Comparison of ENCODE assay signal across 8 cellular contexts in genomic region chr6:116229287-116229913, GRCh38. TPM values are rescaled to one million over a fixed set of nuclear protein-coding genes. Genes with fewer than 3 reads are reported as not detected.
DNase-seq lines count a peak whose midpoint lies in the region; ATAC-seq, FAIRE-seq and TF ChIP-seq lines count a peak whose summit lies in the region.

No MANE protein-coding gene starts in this region.

- no peaks in the 10 kb centered on the region for H3K36me3 ChIP-seq in Caco-2 (ENCODE audit: control insufficient read depth, insufficient read depth, low read length)
- no peaks in the 10 kb centered on the region for H3K36me3 ChIP-seq in endothelial cell of umbilical vein (ENCODE audit: control insufficient read depth in 2 of 2, extremely low read depth in 1 of 2, insufficient read depth in 2 of 2, low read length in 2 of 2)
- H3K36me3 ChIP-seq in mesenchymal stem cell (ENCODE audit: control insufficient read depth in 1 of 2, insufficient read depth in 2 of 2, low read depth in 1 of 2, low read length in 2 of 2): peaks cover 0 to 9% of the 10 kb centered on the region in 2 experiments
- H3K36me3 ChIP-seq in MM.1S (replicated peaks; ENCODE audit: insufficient read depth, low read length): no peaks in the 10 kb centered on the region

- no peaks in the 10 kb centered on the region for H3K9me1 ChIP-seq in endothelial cell of umbilical vein (replicated peaks; ENCODE audit: control insufficient read depth, extremely low read depth, insufficient read depth, low read length)

- DNase-seq in Caco-2 (peak; percentile 18 to 53), NCI-H1105 treated with DMSO at 0.1 percent for 48 hours (lab: John Stamatoyannopoulos, UW) (peak; percentile 88), endothelial cell of umbilical vein (ENCODE audit: low read depth, low spot score) (peak; percentile 58), mesenchymal stem cell (peak; percentile 71), MM.1S (no peak), NCI-H146 treated with DMSO at 0.1 percent for 48 hours (lab: John Stamatoyannopoulos, UW; ENCODE audit: unreplicated experiment) (no peak), glomerular visceral epithelial cell (ENCODE audit: extremely low spot score) (no peak)

- POLR2A ChIA-PET in Caco-2 (lab: Charles Lee): no interaction called here
- POLR2A ChIA-PET in endothelial cell of umbilical vein (lab: Charles Lee): interaction anchor here (0.9 to 1.3 kb wide), 2 partner anchors 20 to 24 kb away, joined by 4 to 7 read pairs; partner anchors contain the start of gene TSPYL4

- H3K27ac Mint-ChIP-seq in Caco-2 (ENCODE audit: unreplicated experiment): no peak overlapping the region

- no peak overlapping the region for H3K4me2 ChIP-seq in endothelial cell of umbilical vein (ENCODE audit: insufficient read depth, low read length)
- H3K4me2 ChIP-seq in mesenchymal stem cell (ENCODE audit: low read length, poor library complexity, severe bottlenecking): no peak overlapping the region
- H3K4me2 ChIP-seq in MM.1S (ENCODE audit: low read depth, low read length): no peak overlapping the region

- no peak for FAIRE-seq in endothelial cell of umbilical vein (lab: Jason Lieb, UNC)

- H2BK5ac ChIP-seq in mesenchymal stem cell (ENCODE audit: low read depth, low read length, poor library complexity, severe bottlenecking): no peak overlapping the region

- TF ChIP-seq CTCF in Caco-2 (IDR thresholded peaks at IDR 0.05; ENCODE audit: insufficient read depth in 1 of 2, low read depth in 1 of 2, low read length in 1 of 2, severe bottlenecking in 1 of 2, unreplicated experiment in 1 of 2) (no peak), endothelial cell of umbilical vein (IDR thresholded peaks at IDR 0.05; ENCODE audit: extremely low read depth in 1 of 2, insufficient read depth in 1 of 2, low read depth in 1 of 2, low read length in 2 of 2) (no peak), MM.1S (IDR thresholded peaks at IDR 0.05; ENCODE audit: low read length) (no peak)

- H3K36me3 Mint-ChIP-seq in Caco-2 (ENCODE audit: insufficient read depth, unreplicated experiment): peaks cover 11% of the 10 kb centered on the region

- no peaks in the 10 kb centered on the region for H3K9me2 ChIP-seq in MM.1S (replicated peaks; ENCODE audit: insufficient read depth, low read length)

- H4K91ac ChIP-seq in mesenchymal stem cell (ENCODE audit: low read length): no peak overlapping the region

- CTCF ChIA-PET in Caco-2 (lab: Charles Lee): no interaction called here
- CTCF ChIA-PET in endothelial cell of umbilical vein (lab: Charles Lee): interaction anchor here (1.1 to 3.5 kb wide), 9 partner anchors 12 to 332 kb away, joined by 3 to 22 read pairs (median 5); partner anchors contain the start of genes TSPYL1 and TSPYL4

- no peak overlapping the region for H2BK15ac ChIP-seq in mesenchymal stem cell (ENCODE audit: low read depth, poor library complexity, severe bottlenecking)

- no peak overlapping the region for H3K27ac ChIP-seq in endothelial cell of umbilical vein (ENCODE audit: insufficient read depth, low read depth, low read length)
- no peak overlapping the region for H3K27ac ChIP-seq in mesenchymal stem cell (ENCODE audit: low read length, poor library complexity, severe bottlenecking)
- no peak overlapping the region for H3K27ac ChIP-seq in MM.1S (ENCODE audit: low read length)

- H3K4me1 Mint-ChIP-seq in Caco-2 (ENCODE audit: low read depth, unreplicated experiment): no peaks in the 10 kb centered on the region

- BruUV-seq in Caco-2 (replicated peaks; lab: Mats Ljungman, UMichigan): no TSS peak
- BruUV-seq in endothelial cell of umbilical vein (replicated peaks; lab: Mats Ljungman, UMichigan): no TSS peak

- 77% methylated on average over 16 of the region's 17 CpGs for WGBS in mesenchymal stem cell

- no peak overlapping the region for H4K8ac ChIP-seq in mesenchymal stem cell (ENCODE audit: low read length)

- no peak overlapping the region for H3K4me3 Mint-ChIP-seq in Caco-2 (ENCODE audit: unreplicated experiment)

- no peak overlapping the region for H3K23ac ChIP-seq in mesenchymal stem cell (ENCODE audit: low read length in 2 of 2)

- intact Hi-C loops in Caco-2 (cut with micrococcal nuclease; ENCODE audit: unreplicated experiment): no loop called here
- intact Hi-C loops in endothelial cell of umbilical vein (cut with micrococcal nuclease): no loop called here

- no peak for ATAC-seq in HG03139 (IDR thresholded peaks at IDR 0.05; ENCODE audit: unreplicated experiment)

- H3K4me3 ChIP-seq in Caco-2 (ENCODE audit: low read depth, low read length) (no peak overlapping the region), endothelial cell of umbilical vein (replicated peaks in 1 of 3; ENCODE audit: insufficient read depth in 1 of 3, low read depth in 1 of 3, low read length in 3 of 3) (no peak overlapping the region), mesenchymal stem cell (ENCODE audit: insufficient read depth in 1 of 2, low read depth in 1 of 2, low read length in 2 of 2) (peak overlapping the region in 1 of 2 experiments; percentile 79), MM.1S (ENCODE audit: low read length) (no peak overlapping the region)

- no peak overlapping the region for H2BK120ac ChIP-seq in mesenchymal stem cell (ENCODE audit: low read depth, low read length)

- no peaks in the 10 kb centered on the region for H3K79me2 ChIP-seq in endothelial cell of umbilical vein (ENCODE audit: control insufficient read depth, insufficient read depth, low read length)
- no peaks in the 10 kb centered on the region for H3K79me2 ChIP-seq in MM.1S (ENCODE audit: low read length)

- no peak overlapping the region for H3K4ac ChIP-seq in mesenchymal stem cell (ENCODE audit: low read depth in 1 of 2, low read length in 2 of 2)

- TF ChIP-seq POLR2A in endothelial cell of umbilical vein (IDR thresholded peaks at IDR 0.05; ENCODE audit: low read depth, low read length): no peak

- H3K9ac ChIP-seq in endothelial cell of umbilical vein (replicated peaks; ENCODE audit: extremely low read depth, insufficient read depth, low read length): no peak overlapping the region
- H3K9ac ChIP-seq in mesenchymal stem cell (ENCODE audit: low read length): peak overlapping the region; percentile 77
- no peak overlapping the region for H3K9ac ChIP-seq in MM.1S (ENCODE audit: low read length)

- H3K14ac ChIP-seq in mesenchymal stem cell (ENCODE audit: low read length in 2 of 2): no peak overlapping the region

- dilution Hi-C loops in endothelial cell of umbilical vein (cut with MboI; ENCODE audit: extremely low pct_ligation_motif_present, low sequenced_read_pairs): no loop called here

- H3K27me3 Mint-ChIP-seq in Caco-2 (ENCODE audit: insufficient read depth, unreplicated experiment): no peaks in the 10 kb centered on the region

- H2BK12ac ChIP-seq in mesenchymal stem cell (ENCODE audit: low read length in 2 of 2): no peak overlapping the region

- H3K18ac ChIP-seq in mesenchymal stem cell (ENCODE audit: low read depth in 1 of 2, low read length in 2 of 2): no peak overlapping the region

- H3F3A ChIP-seq in MM.1S (ENCODE audit: insufficient read depth, low read length): no peaks in the 10 kb centered on the region

- peaks cover 6% of the 10 kb centered on the region for H3K79me1 ChIP-seq in mesenchymal stem cell (replicated peaks; ENCODE audit: low read length, poor library complexity, severe bottlenecking)

- H3K27me3 ChIP-seq in Caco-2 (replicated peaks; ENCODE audit: control insufficient read depth, insufficient read depth, low read length) (no peaks in the 10 kb centered on the region), endothelial cell of umbilical vein (ENCODE audit: control insufficient read depth in 2 of 2, insufficient read depth in 2 of 2, low read length in 2 of 2) (no peaks in the 10 kb centered on the region), mesenchymal stem cell (ENCODE audit: control insufficient read depth in 1 of 2, insufficient read depth in 1 of 2, low read length in 2 of 2) (no peaks in the 10 kb centered on the region), MM.1S (replicated peaks; ENCODE audit: insufficient read depth, low read length) (no peaks in the 10 kb centered on the region)

- no peaks in the 10 kb centered on the region for H3K9me3 Mint-ChIP-seq in Caco-2 (ENCODE audit: unreplicated experiment)

- H3K4me1 ChIP-seq in Caco-2 (no peaks in the 10 kb centered on the region), endothelial cell of umbilical vein (ENCODE audit: control insufficient read depth, extremely low read depth, insufficient read depth, low read length) (no peaks in the 10 kb centered on the region), mesenchymal stem cell (ENCODE audit: control insufficient read depth, insufficient read depth, low read depth, low read length) (no peaks in the 10 kb centered on the region), MM.1S (ENCODE audit: low read length) (no peaks in the 10 kb centered on the region)

- no peak overlapping the region for H2AK5ac ChIP-seq in mesenchymal stem cell (ENCODE audit: low read length, severe bottlenecking)

- H3K9me3 ChIP-seq in Caco-2: no peaks in the 10 kb centered on the region
- H3K9me3 ChIP-seq in endothelial cell of umbilical vein (replicated peaks; ENCODE audit: control insufficient read depth, insufficient read depth, low read length): no peaks in the 10 kb centered on the region
- H3K9me3 ChIP-seq in mesenchymal stem cell (ENCODE audit: control insufficient read depth, low read length): no peaks in the 10 kb centered on the region
- H3K9me3 ChIP-seq in MM.1S (replicated peaks; ENCODE audit: insufficient read depth, low read length): no peaks in the 10 kb centered on the region

- peak overlapping the region; percentile 29 for H2AFZ ChIP-seq in endothelial cell of umbilical vein (ENCODE audit: low read depth, low read length)
- H2AFZ ChIP-seq in mesenchymal stem cell (ENCODE audit: low read depth, low read length): no peak overlapping the region
- H2AFZ ChIP-seq in MM.1S (ENCODE audit: low read length): no peak overlapping the region

- H4K20me1 ChIP-seq in endothelial cell of umbilical vein (replicated peaks; ENCODE audit: control insufficient read depth, extremely low read depth, insufficient read depth, low read length): no peaks in the 10 kb centered on the region
- H4K20me1 ChIP-seq in MM.1S (ENCODE audit: insufficient read depth, low read length): no peaks in the 10 kb centered on the region

RNA-seq across cellular contexts. Expression of gene TSPYL4, which starts 24.5 kb away (rescaled TPM):
- total RNA-seq in Caco-2 (2022) (10.7 and 10.9 TPM in 2 replicates), endothelial cell of umbilical vein (24.5 and 34.4 TPM in 2 replicates)
- polyA plus RNA-seq in endothelial cell of umbilical vein: 43.1 and 45.5 TPM in 2 replicates
- polyA plus RNA-seq in endothelial cell of umbilical vein (2011; cell fraction: cytosol; rRNA removed): 27.5 and 32.1 TPM in 2 replicates
- 75.8 and 97.1 TPM in 2 replicates for polyA plus RNA-seq in endothelial cell of umbilical vein (2011; cell fraction: nucleus; rRNA removed)
- polyA plus RNA-seq in endothelial cell of umbilical vein (2012): 16.1 and 18.4 TPM in 2 replicates
- polyA minus RNA-seq in endothelial cell of umbilical vein: 57.3 and 61.9 TPM in 2 replicates
- polyA minus RNA-seq in endothelial cell of umbilical vein (2011; cell fraction: cytosol; rRNA and poly(A)+ RNA removed): 3.1 TPM
- 30.5 and 40.3 TPM in 2 replicates for polyA minus RNA-seq in endothelial cell of umbilical vein (2011; cell fraction: nucleus; rRNA and poly(A)+ RNA removed)
- 10.8 TPM for polyA plus RNA-seq in mesenchymal stem cell (2013, experiment 1 of 2)
- 10.7 TPM for polyA plus RNA-seq in mesenchymal stem cell (2013, experiment 2 of 2)

RNA-seq across cellular contexts. Expression of gene TSPYL1, which starts 50.3 kb away (rescaled TPM):
- total RNA-seq in Caco-2 (2022): 55.0 and 57.3 TPM in 2 replicates
- 54.5 and 57.3 TPM in 2 replicates for total RNA-seq in endothelial cell of umbilical vein
- polyA plus RNA-seq in endothelial cell of umbilical vein: 28.7 and 32.1 TPM in 2 replicates
- 22.7 and 22.8 TPM in 2 replicates for polyA plus RNA-seq in endothelial cell of umbilical vein (2011; cell fraction: cytosol; rRNA removed)
- polyA plus RNA-seq in endothelial cell of umbilical vein (2011; cell fraction: nucleus; rRNA removed): 16.6 and 18.5 TPM in 2 replicates
- 30.1 and 38.2 TPM in 2 replicates for polyA plus RNA-seq in endothelial cell of umbilical vein (2012)
- polyA minus RNA-seq in endothelial cell of umbilical vein: 94.4 and 108 TPM in 2 replicates
- 47.3 TPM for polyA minus RNA-seq in endothelial cell of umbilical vein (2011; cell fraction: cytosol; rRNA and poly(A)+ RNA removed)
- 22.3 and 26.4 TPM in 2 replicates for polyA minus RNA-seq in endothelial cell of umbilical vein (2011; cell fraction: nucleus; rRNA and poly(A)+ RNA removed)
- polyA plus RNA-seq in mesenchymal stem cell (2013, experiment 1 of 2): 49.4 TPM
- 49.2 TPM for polyA plus RNA-seq in mesenchymal stem cell (2013, experiment 2 of 2)

Comparison
In these comparisons a context has a peak if more than half of its experiments do, and no peak if none do; other contexts are left out.
1. DNase-seq: peak in Caco-2 (2 of 2), NCI-H1105 treated with DMSO at 0.1 percent for 48 hours (single experiment), endothelial cell of umbilical vein (single experiment) and mesenchymal stem cell (single experiment); none in MM.1S (single experiment), NCI-H146 treated with DMSO at 0.1 percent for 48 hours (single experiment) and glomerular visceral epithelial cell (single experiment).